ENCODE assay signal across 1 cellular context in genomic region chr4:42656986-42657792, GRCh38.
TF ChIP-seq lines count a peak whose summit lies in the region.

TSS of gene ATP8A1 (minus strand) at chr4:42657105. CDS start at chr4:42656873, 232 bp downstream.

TF ChIP-seq in HEK293, 187 proteins besides CTCF, POLR2A, EP300 and RAD21 (continued from another document and continues in another):
- TF ChIP-seq ZNF423 (tag by site-specific recombination; IDR thresholded peaks at IDR 0.05) (no peak), ZNF362 (tag by site-specific recombination; IDR thresholded peaks at IDR 0.05) (no peak), ZNF513 (tag by site-specific recombination; IDR thresholded peaks at IDR 0.05) (no peak), ZNF132 (tag by site-specific recombination; IDR thresholded peaks at IDR 0.05; ENCODE audit: borderline replicate concordance) (no peak), ZNF24 (tag by site-specific recombination; IDR thresholded peaks at IDR 0.05) (no peak; the same call in 1 of the 2 replicates), KLF10 (tag by site-specific recombination; IDR thresholded peaks at IDR 0.05) (peak; percentile 83), ZNF670 (tag by site-specific recombination; IDR thresholded peaks at IDR 0.05; ENCODE audit: low read depth) (no peak), PATZ1 (tag by site-specific recombination; IDR thresholded peaks at IDR 0.05) (peak; percentile 62; the same call in 1 of the 2 replicates), ZNF658 (tag by site-specific recombination; IDR thresholded peaks at IDR 0.05) (no peak), MYNN (tag by site-specific recombination; IDR thresholded peaks at IDR 0.05; ENCODE audit: borderline replicate concordance) (no peak), ZNF248 (tag by site-specific recombination; IDR thresholded peaks at IDR 0.05) (no peak), ZNF544 (tag by site-specific recombination; IDR thresholded peaks at IDR 0.05) (no peak), ZNF521 (tag by site-specific recombination; IDR thresholded peaks at IDR 0.05) (no peak), ZNF558 (tag by site-specific recombination; IDR thresholded peaks at IDR 0.05) (no peak), TCF7L2 (IDR thresholded peaks at IDR 0.05; ENCODE audit: borderline replicate concordance, low read depth, low read length) (no peak), ZNF692 (tag by site-specific recombination; IDR thresholded peaks at IDR 0.05) (peak; percentile 95), HIC1 (tag by site-specific recombination; IDR thresholded peaks at IDR 0.05) (no peak), ZNF239 (tag by site-specific recombination; IDR thresholded peaks at IDR 0.05) (no peak), ZNF350 (tag by site-specific recombination; IDR thresholded peaks at IDR 0.05) (no peak), ZNF585B (tag by site-specific recombination; IDR thresholded peaks at IDR 0.05) (no peak), ZNF169 (tag by site-specific recombination; IDR thresholded peaks at IDR 0.05) (no peak), ZBTB11 (tag by site-specific recombination; conservative IDR thresholded peaks at IDR 0.05; ENCODE audit: low read depth) (peak; percentile 40; the same call in 1 of the 2 replicates), KLF1 (tag by site-specific recombination; IDR thresholded peaks at IDR 0.05) (no peak), MEIS1 (CRISPR knock-in tag; IDR thresholded peaks at IDR 0.05; ENCODE audit: borderline replicate concordance) (no peak), ZFP69B (tag by site-specific recombination; IDR thresholded peaks at IDR 0.05) (peak; percentile 93), ZBTB20 (tag by site-specific recombination; IDR thresholded peaks at IDR 0.05) (no peak), ZNF114 (tag by site-specific recombination; IDR thresholded peaks at IDR 0.05) (no peak), ZIC2 (tag by site-specific recombination; IDR thresholded peaks at IDR 0.05) (peak; percentile 19; the same call in 1 of the 2 replicates), ZNF157 (tag by site-specific recombination; IDR thresholded peaks at IDR 0.05) (no peak), TRIM28 (IDR thresholded peaks at IDR 0.05; ENCODE audit: borderline replicate concordance, low read length) (no peak; the same call in 1 of the 2 replicates), ZNF19 (tag by site-specific recombination; IDR thresholded peaks at IDR 0.05; ENCODE audit: low read depth) (no peak), ZNF626 (tag by site-specific recombination; IDR thresholded peaks at IDR 0.05) (no peak), ZNF555 (tag by site-specific recombination; conservative IDR thresholded peaks at IDR 0.05) (no peak), ZNF184 (tag by site-specific recombination; IDR thresholded peaks at IDR 0.05) (no peak), ZNF221 (tag by site-specific recombination; IDR thresholded peaks at IDR 0.05; ENCODE audit: borderline replicate concordance) (no peak), ZNF610 (tag by site-specific recombination; IDR thresholded peaks at IDR 0.05; ENCODE audit: borderline replicate concordance) (0 out of 2 replicates have a peak, but pooled peaks have one; percentile 69), GFI1B (tag by site-specific recombination; IDR thresholded peaks at IDR 0.05) (no peak), ZSCAN5A (tag by site-specific recombination; IDR thresholded peaks at IDR 0.05) (no peak), ZSCAN23 (tag by site-specific recombination; IDR thresholded peaks at IDR 0.05) (no peak), MZF1 (tag by site-specific recombination; IDR thresholded peaks at IDR 0.05; ENCODE audit: borderline replicate concordance) (no peak), ZNF530 (tag by site-specific recombination; IDR thresholded peaks at IDR 0.05; ENCODE audit: low read depth) (no peak), ZNF560 (tag by site-specific recombination; IDR thresholded peaks at IDR 0.05; ENCODE audit: borderline replicate concordance) (no peak), ZBTB48 (tag by site-specific recombination; IDR thresholded peaks at IDR 0.05) (no peak; the same call in 1 of the 2 replicates), YY1 (tag by site-specific recombination; IDR thresholded peaks at IDR 0.05) (no peak), ZBTB1 (tag by site-specific recombination; IDR thresholded peaks at IDR 0.05) (no peak), ZNF324 (tag by site-specific recombination; IDR thresholded peaks at IDR 0.05) (no peak), ZFP41 (tag by site-specific recombination; IDR thresholded peaks at IDR 0.05; ENCODE audit: borderline replicate concordance) (no peak), ZNF571 (tag by site-specific recombination; IDR thresholded peaks at IDR 0.05) (no peak), KLF17 (tag by site-specific recombination; IDR thresholded peaks at IDR 0.05) (peak; percentile 85), GLIS1 (tag by site-specific recombination; IDR thresholded peaks at IDR 0.05) (no peak; the same call in 1 of the 2 replicates), ZFP3 (tag by site-specific recombination; IDR thresholded peaks at IDR 0.05; ENCODE audit: low read depth) (no peak), ZNF660 (tag by site-specific recombination; IDR thresholded peaks at IDR 0.05) (no peak), AEBP2 (tag by site-specific recombination; IDR thresholded peaks at IDR 0.05; ENCODE audit: borderline replicate concordance) (no peak), ZNF529 (tag by site-specific recombination; IDR thresholded peaks at IDR 0.05; ENCODE audit: insufficient replicate concordance) (no peak)
